In genomic region chr6:6545616-6546317, GRCh38 we compare ENCODE assay signal across 9 cellular contexts. TPM values are rescaled to one million over a fixed set of nuclear protein-coding genes. Genes with fewer than 3 reads are reported as not detected.
A peak's percentile ranks its signal among the peaks of the same experiment; 100 is the strongest.
DNase-seq lines count a peak whose midpoint lies in the region; ATAC-seq and TF ChIP-seq lines count a peak whose summit lies in the region.
"Had no signal": no experiment of that assay in that cellular context is flagged by ENCODE, and none has a peak within 500 bp of the region (broad histone marks: within the 10 kb centered on the region; RNA-seq: fewer than 3 reads in every experiment).

No MANE protein-coding gene starts in this region.

- no CpG with 5 or more reads among the region's 27 CpGs for WGBS in trophoblast cell (ENCODE audit: extremely low coverage, insufficient coverage, insufficient read length)

- no peaks in the 10 kb centered on the region for H3K9me3 Mint-ChIP-seq in activated CD8-positive, alpha-beta memory T cell treated with anti-CD3 and anti-CD28 coated beads, Interleukin-2, amount 10 ng/mL, durations not matched to agents 7 days and 5 days (ENCODE audit: low read depth)

- H4K12ac ChIP-seq in trophoblast cell (ENCODE audit: low read depth, low read length): no peak overlapping the region

- no peaks in the 10 kb centered on the region for H3K79me1 ChIP-seq in trophoblast cell (ENCODE audit: low read length)

- no peak overlapping the region for H3K27ac ChIP-seq in trophoblast cell (ENCODE audit: low read depth, low read length)

- H3K4me1 ChIP-seq in endocrine pancreas (ENCODE audit: control insufficient read depth, insufficient read depth, low read length) (no peaks in the 10 kb centered on the region), trophoblast cell (ENCODE audit: control insufficient read depth in 1 of 2, insufficient read depth in 2 of 2, low read length in 2 of 2) (peaks cover 2 to 14% of the 10 kb centered on the region in 2 experiments)

- ATAC-seq in HG03066 (IDR thresholded peaks at IDR 0.05; ENCODE audit: low read depth, unreplicated experiment) (peak; percentile 13), HG03175 (IDR thresholded peaks at IDR 0.05; ENCODE audit: unreplicated experiment) (no peak)
- no peak for ATAC-seq in activated CD8-positive, alpha-beta memory T cell treated with anti-CD3 and anti-CD28 coated beads, Interleukin-2, amount 10 ng/mL, durations not matched to agents 7 days and 5 days

- peak overlapping the region; percentile 73 for H3K4me2 ChIP-seq in trophoblast cell (ENCODE audit: low read length)

- H2BK5ac ChIP-seq in trophoblast cell (ENCODE audit: low read depth, low read length, poor library complexity): no peak overlapping the region

- H3K4me1 Mint-ChIP-seq in activated CD8-positive, alpha-beta memory T cell treated with anti-CD3 and anti-CD28 coated beads, Interleukin-2, amount 10 ng/mL, durations not matched to agents 7 days and 5 days: peaks cover 12% of the 10 kb centered on the region

- no peak overlapping the region for H3K27ac Mint-ChIP-seq in activated CD8-positive, alpha-beta memory T cell treated with anti-CD3 and anti-CD28 coated beads, Interleukin-2, amount 10 ng/mL, durations not matched to agents 7 days and 5 days

- no peak overlapping the region for H3K4me3 Mint-ChIP-seq in activated CD8-positive, alpha-beta memory T cell treated with anti-CD3 and anti-CD28 coated beads, Interleukin-2, amount 10 ng/mL, durations not matched to agents 7 days and 5 days

- H3K9me3 ChIP-seq in endocrine pancreas (ENCODE audit: control insufficient read depth, low read length): no peaks in the 10 kb centered on the region
- H3K9me3 ChIP-seq in trophoblast cell (ENCODE audit: insufficient read depth, low read depth, low read length): no peaks in the 10 kb centered on the region

- H3K4me3 ChIP-seq in GM12864 (ENCODE audit: low read depth, low read length): peak overlapping the region; percentile 56; the same call in 1 of the 2 replicates
- no peak overlapping the region for H3K4me3 ChIP-seq in endocrine pancreas (ENCODE audit: control insufficient read depth, insufficient read depth, low read length)
- H3K4me3 ChIP-seq in trophoblast cell (ENCODE audit: low read depth, low read length): peak overlapping the region; percentile 53

- no peaks in the 10 kb centered on the region for H3K79me2 ChIP-seq in trophoblast cell (ENCODE audit: control insufficient read depth, insufficient read depth, low read length, poor library complexity)

- H2AFZ ChIP-seq in trophoblast cell (ENCODE audit: insufficient read depth, low read length, poor library complexity): no peak overlapping the region

- H3K36me3 ChIP-seq in endocrine pancreas (ENCODE audit: control insufficient read depth, insufficient read depth, low read length) (no peaks in the 10 kb centered on the region), trophoblast cell (ENCODE audit: control insufficient read depth in 1 of 2, insufficient read depth in 2 of 2, low read length in 2 of 2) (no peaks in the 10 kb centered on the region)

- H3K4ac ChIP-seq in trophoblast cell (ENCODE audit: low read depth, low read length): no peak overlapping the region

- H3K9ac ChIP-seq in endocrine pancreas (ENCODE audit: control insufficient read depth, insufficient read depth, low read length) (peak overlapping the region; percentile 54), trophoblast cell (ENCODE audit: low read length) (no peak overlapping the region)

- no peak overlapping the region for H2BK120ac ChIP-seq in trophoblast cell (ENCODE audit: insufficient read depth, low read length, poor library complexity)

- H4K8ac ChIP-seq in trophoblast cell (ENCODE audit: low read depth, low read length): no peak overlapping the region

- no peak overlapping the region for H2BK12ac ChIP-seq in trophoblast cell (ENCODE audit: low read length)

- H3K27me3 Mint-ChIP-seq in activated CD8-positive, alpha-beta memory T cell treated with anti-CD3 and anti-CD28 coated beads, Interleukin-2, amount 10 ng/mL, durations not matched to agents 7 days and 5 days: peaks cover 93% of the 10 kb centered on the region

- H3K14ac ChIP-seq in trophoblast cell (ENCODE audit: low read length): no peak overlapping the region

- H2AK5ac ChIP-seq in trophoblast cell (ENCODE audit: low read length): no peak overlapping the region

- H4K91ac ChIP-seq in trophoblast cell (ENCODE audit: low read depth, low read length): no peak overlapping the region

- peaks cover 2% of the 10 kb centered on the region for H3K36me3 Mint-ChIP-seq in activated CD8-positive, alpha-beta memory T cell treated with anti-CD3 and anti-CD28 coated beads, Interleukin-2, amount 10 ng/mL, durations not matched to agents 7 days and 5 days

- H3K23ac ChIP-seq in trophoblast cell (ENCODE audit: low read length): no peak overlapping the region

- no peak overlapping the region for H3K18ac ChIP-seq in trophoblast cell (ENCODE audit: low read length)

- TF ChIP-seq CTCF in GM12864 (IDR thresholded peaks at IDR 0.05; ENCODE audit: low read depth, low read length, missing control alignments): no peak

- CTCF ChIA-PET in activated CD8-positive, alpha-beta memory T cell treated with anti-CD3 and anti-CD28 coated beads, Interleukin-2, amount 10 ng/mL, durations not matched to agents 7 days and 5 days (lab: Charles Lee): interaction anchor here (0.9 to 3.3 kb wide), 15 partner anchors 9 to 1243 kb away, joined by 3 to 28 read pairs (median 5); no protein-coding TSS in a partner anchor

- no peak for DNase-seq in GM12864 (ENCODE audit: low read depth)
- DNase-seq in trophoblast cell: no peak
- DNase-seq in SKM-1 treated with dmso at 0.1 percent for 144 hours (lab: John Stamatoyannopoulos, UW; ENCODE audit: unreplicated experiment): no peak
- no peak for DNase-seq in CD1c-positive myeloid dendritic cell (ENCODE audit: extremely low spot score)
- DNase-seq in activated CD8-positive, alpha-beta memory T cell treated with anti-CD3 and anti-CD28 coated beads, Interleukin-2, amount 10 ng/mL, durations not matched to agents 7 days and 5 days: no peak
- DNase-seq: KBM-7 had no signal

- H3K27me3 ChIP-seq in endocrine pancreas (ENCODE audit: control insufficient read depth, insufficient read depth, low read length): peaks cover 3% of the 10 kb centered on the region
- H3K27me3 ChIP-seq in trophoblast cell (ENCODE audit: insufficient read depth, low read length): peaks cover 8% of the 10 kb centered on the region

RNA-seq across cellular contexts. Expression of gene LY86, which starts 42.8 kb away (rescaled TPM):
- not detected in 2 replicates for polyA plus RNA-seq in trophoblast cell (2013)
- total RNA-seq in activated CD8-positive, alpha-beta memory T cell treated with anti-CD3 and anti-CD28 coated beads, Interleukin-2, amount 10 ng/mL, durations not matched to agents 7 days and 5 days: 1 to 10 TPM; 1.2 to 1.7 TPM
